14 cellular contexts compared by ENCODE assay signal in genomic region chr14:105577339-105577861, GRCh38. TPM values are rescaled to one million over a fixed set of nuclear protein-coding genes. Genes with fewer than 3 reads are reported as not detected.
DNase-seq lines count a peak whose midpoint lies in the region; ATAC-seq and TF ChIP-seq lines count a peak whose summit lies in the region.
"Had no signal": no experiment of that assay in that cellular context is flagged by ENCODE, and none has a peak within 500 bp of the region (broad histone marks: within the 10 kb centered on the region; RNA-seq: fewer than 3 reads in every experiment).

No MANE protein-coding gene starts in this region.

- H3K36me3 ChIP-seq in HEK293 (ENCODE audit: control insufficient read depth in 2 of 2, insufficient read depth in 1 of 2, low read length in 2 of 2) = no peaks in the 10 kb centered on the region
- H3K36me3 ChIP-seq in mucosa of rectum (ENCODE audit: control insufficient read depth in 2 of 2, insufficient read depth in 2 of 2, low read length in 2 of 2) = no peaks in the 10 kb centered on the region
- no peaks in the 10 kb centered on the region for H3K36me3 ChIP-seq in body of pancreas (replicated peaks in 1 of 2; ENCODE audit: insufficient read depth in 1 of 2, low read depth in 2 of 2)
- H3K36me3 ChIP-seq: gastroesophageal sphincter had no signal

- H3K9ac ChIP-seq in mucosa of rectum (ENCODE audit: low read depth in 1 of 2, low read length in 2 of 2) = no peak overlapping the region

- intact Hi-C loops in body of pancreas (cut with DNase I) (no loop called here), left colon (cut with DNase I, micrococcal nuclease) (no loop called here)

- no peaks in the 10 kb centered on the region for H3K4me1 ChIP-seq in HEK293 (ENCODE audit: control insufficient read depth, insufficient read depth, low read length)
- H3K4me1 ChIP-seq in mucosa of rectum (ENCODE audit: control insufficient read depth in 2 of 2, insufficient read depth in 2 of 2, low read length in 2 of 2) = no peaks in the 10 kb centered on the region
- no peaks in the 10 kb centered on the region for H3K4me1 ChIP-seq in body of pancreas
- H3K4me1 ChIP-seq: gastroesophageal sphincter had no signal

- ATAC-seq in body of pancreas (no peak), left colon (no peak)
- ATAC-seq: gastroesophageal sphincter; natural killer cell treated with Interleukin-12 subunit alpha and Interleukin-12 subunit beta and Interleukin-15 and Interleukin-18, amount 100 ng/mL, for 72 hours had no signal

- no peak for TF ChIP-seq POLR2A in body of pancreas (IDR thresholded peaks at IDR 0.05)

- H3K27me3 Mint-ChIP-seq in activated naive CD8-positive, alpha-beta T cell treated with anti-CD3 and anti-CD28 coated beads for 36 hours = no peaks in the 10 kb centered on the region
- H3K27me3 Mint-ChIP-seq in chondrocyte (ENCODE audit: low read depth) = no peaks in the 10 kb centered on the region

- no peak overlapping the region for H3K4me3 ChIP-seq in HEK293 (ENCODE audit: low read depth, low read length)
- no peak overlapping the region for H3K4me3 ChIP-seq in mucosa of rectum (ENCODE audit: low read length in 2 of 2)
- H3K4me3 ChIP-seq in body of pancreas = no peak overlapping the region
- H3K4me3 ChIP-seq: gastroesophageal sphincter had no signal

- H3K27ac ChIP-seq in HEK293 (ENCODE audit: extremely low read depth, low read depth, low read length) (no peak overlapping the region), mucosa of rectum (ENCODE audit: low read depth in 2 of 2, low read length in 2 of 2) (peak overlapping the region; percentile 61 to 77), body of pancreas (no peak overlapping the region)
- H3K27ac ChIP-seq: epithelial cell of prostate, gastroesophageal sphincter had no signal

- TF ChIP-seq CTCF in GM10266 (IDR thresholded peaks at IDR 0.05; ENCODE audit: control insufficient read depth, insufficient read depth, low read depth, missing control alignments) = no peak
- no peak for TF ChIP-seq CTCF in HEK293 (tag by site-specific recombination; IDR thresholded peaks at IDR 0.05)
- no peak for TF ChIP-seq CTCF in body of pancreas (IDR thresholded peaks at IDR 0.05)
- TF ChIP-seq CTCF in chondrocyte (IDR thresholded peaks at IDR 0.05) = no peak

- POLR2A ChIA-PET in HEK293 (lab: Yijun Ruan, JAX) = no interaction called here

- WGBS in body of pancreas, 2 donors = 75 to 92% methylated on average over 5 to 9 of the region's 14 CpGs

- H3K27ac Mint-ChIP-seq in activated naive CD8-positive, alpha-beta T cell treated with anti-CD3 and anti-CD28 coated beads for 36 hours = peak overlapping the region; percentile 18
- no peak overlapping the region for H3K27ac Mint-ChIP-seq in chondrocyte (ENCODE audit: unreplicated experiment)
- H3K27ac Mint-ChIP-seq: natural killer cell treated with Interleukin-12 subunit alpha and Interleukin-12 subunit beta and Interleukin-15 and Interleukin-18, amount 100 ng/mL, for 72 hours had no signal

- H3K9me3 ChIP-seq in HEK293 (ENCODE audit: control insufficient read depth, insufficient read depth, low read depth, low read length) (no peaks in the 10 kb centered on the region), mucosa of rectum (ENCODE audit: control insufficient read depth in 2 of 2, low read length in 2 of 2) (no peaks in the 10 kb centered on the region), body of pancreas (no peaks in the 10 kb centered on the region)
- H3K9me3 ChIP-seq: gastroesophageal sphincter had no signal

- H3K4me3 Mint-ChIP-seq in activated naive CD8-positive, alpha-beta T cell treated with anti-CD3 and anti-CD28 coated beads for 36 hours = no peak overlapping the region
- H3K4me3 Mint-ChIP-seq in chondrocyte (ENCODE audit: unreplicated experiment) = no peak overlapping the region
- H3K4me3 Mint-ChIP-seq: natural killer cell treated with Interleukin-12 subunit alpha and Interleukin-12 subunit beta and Interleukin-15 and Interleukin-18, amount 100 ng/mL, for 72 hours had no signal

- peak; percentile 43 for DNase-seq in GM10266 (ENCODE audit: extremely low spot score)
- no peak for DNase-seq in activated naive CD8-positive, alpha-beta T cell treated with anti-CD3 and anti-CD28 coated beads for 36 hours
- DNase-seq in NCI-H69 (lab: John Stamatoyannopoulos, UW) = no peak
- no peak for DNase-seq in body of pancreas
- no peak for DNase-seq in chondrocyte (ENCODE audit: low spot score)
- no peak for DNase-seq in left colon
- DNase-seq: GF-D8, NCI-H1092, SHP77 treated with DMSO at 0.1 percent for 48 hours had no signal

- CTCF ChIA-PET in HEK293 (lab: Yijun Ruan, JAX) = no interaction called here

- H3K9me3 Mint-ChIP-seq in activated naive CD8-positive, alpha-beta T cell treated with anti-CD3 and anti-CD28 coated beads for 36 hours = no peaks in the 10 kb centered on the region
- H3K9me3 Mint-ChIP-seq in chondrocyte (ENCODE audit: low read depth) = no peaks in the 10 kb centered on the region
- H3K9me3 Mint-ChIP-seq: natural killer cell treated with Interleukin-12 subunit alpha and Interleukin-12 subunit beta and Interleukin-15 and Interleukin-18, amount 100 ng/mL, for 72 hours had no signal

- H3K36me3 Mint-ChIP-seq in activated naive CD8-positive, alpha-beta T cell treated with anti-CD3 and anti-CD28 coated beads for 36 hours = no peaks in the 10 kb centered on the region
- H3K36me3 Mint-ChIP-seq in chondrocyte (ENCODE audit: low read depth) = no peaks in the 10 kb centered on the region
- H3K36me3 Mint-ChIP-seq: natural killer cell treated with Interleukin-12 subunit alpha and Interleukin-12 subunit beta and Interleukin-15 and Interleukin-18, amount 100 ng/mL, for 72 hours had no signal

- no peaks in the 10 kb centered on the region for H3K4me1 Mint-ChIP-seq in activated naive CD8-positive, alpha-beta T cell treated with anti-CD3 and anti-CD28 coated beads for 36 hours
- no peaks in the 10 kb centered on the region for H3K4me1 Mint-ChIP-seq in chondrocyte (ENCODE audit: low read depth)

- H3K27me3 ChIP-seq in mucosa of rectum (ENCODE audit: control insufficient read depth in 2 of 2, insufficient read depth in 2 of 2, low read length in 2 of 2) (no peaks in the 10 kb centered on the region), body of pancreas (no peaks in the 10 kb centered on the region)
- H3K27me3 ChIP-seq: gastroesophageal sphincter had no signal

TF ChIP-seq in HEK293, 187 proteins besides CTCF, POLR2A, EP300 and RAD21 (continues in another document):
- TF ChIP-seq TSHZ1 (tag by site-specific recombination; IDR thresholded peaks at IDR 0.05; ENCODE audit: borderline replicate concordance) = no peak
- peak; percentile 72; the same call in 1 of the 2 replicates for TF ChIP-seq ZFP69B (tag by site-specific recombination; IDR thresholded peaks at IDR 0.05)
- no peak for TF ChIP-seq ZNF530 (tag by site-specific recombination; IDR thresholded peaks at IDR 0.05; ENCODE audit: low read depth)
- no peak for TF ChIP-seq ZSCAN18 (tag by site-specific recombination; IDR thresholded peaks at IDR 0.05)
- TF ChIP-seq GLIS2 (tag by site-specific recombination; IDR thresholded peaks at IDR 0.05) = peak; percentile 43; the same call in 1 of the 2 replicates
- no peak for TF ChIP-seq ZSCAN16 (tag by site-specific recombination; IDR thresholded peaks at IDR 0.05)

RNA-seq across cellular contexts. Expression of gene TMEM121, which starts 51.0 kb away (rescaled TPM):
- 10 to 100 TPM; 16.7 to 16.8 TPM for total RNA-seq in activated naive CD8-positive, alpha-beta T cell treated with anti-CD3 and anti-CD28 coated beads for 36 hours
- total RNA-seq in body of pancreas = 10 to 100 TPM in 1 of 2 donors, 1 to 10 TPM in 1; 4.2 to 13.8 TPM
- 4.4 to 8.9 TPM (median 6.0 TPM) in 3 replicates for total RNA-seq in chondrocyte
- total RNA-seq in left colon = under 1 TPM; 0.37 to 0.95 TPM

Comparison
In these comparisons a context has a peak if more than half of its experiments do, and no peak if none do; other contexts are left out.
1. H3K27ac ChIP-seq: peak in mucosa of rectum (2 of 2); none in HEK293 (single experiment) and body of pancreas (0 of 4).